ENCODE assay signal across 22 cellular contexts in the genomic region with DNA sequence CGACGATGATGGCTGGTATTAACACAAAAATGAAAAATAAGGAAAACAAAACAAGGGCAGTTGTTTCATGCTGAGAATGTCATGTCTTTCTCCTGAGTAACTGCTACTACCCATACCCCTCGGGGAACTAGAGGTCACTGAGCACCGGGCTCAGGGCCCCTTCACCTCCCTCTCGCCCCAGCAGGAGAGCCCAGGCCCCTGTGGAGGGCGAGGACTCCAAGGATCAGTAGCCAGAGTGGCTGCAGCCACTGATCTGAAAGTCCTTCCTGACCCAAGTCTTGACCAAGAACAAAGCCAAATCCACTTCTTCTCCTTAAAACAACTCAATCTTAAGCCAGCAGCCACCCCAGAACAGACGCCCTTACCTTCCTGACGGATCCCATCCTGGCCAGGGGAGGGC. TPM values are rescaled to one million over a fixed set of nuclear protein-coding genes. Genes with fewer than 3 reads are reported as not detected.
"Had no signal": no experiment of that assay in that cellular context is flagged by ENCODE, and none has a peak within 500 bp of the region (broad histone marks: within the 10 kb centered on the region; RNA-seq: fewer than 3 reads in every experiment).

No MANE protein-coding gene starts in this region.

- H3K27me3 Mint-ChIP-seq: dendritic cell treated with granulocyte-macrophage colony-stimulating factor and Interleukin-4, amounts not matched to agents 40 ng/mL and 50 ng/mL, for 4 days had no signal

- H3K27me3 ChIP-seq: esophagus squamous epithelium, gastrocnemius medialis, heart right ventricle, left lung had no signal

- H3K4me3 ChIP-seq: esophagus squamous epithelium, gastrocnemius medialis, heart right ventricle, left lung, lower lobe of right lung had no signal

- DNase-seq: cortex of kidney; effector CD4-positive, alpha-beta T cell; effector memory CD4-positive, alpha-beta T cell; erythroblast; esophagus squamous epithelium; foreskin fibroblast; foreskin melanocyte; gastrocnemius medialis; glutamatergic neuron; heart right ventricle; hippocampal formation; left colon; left lung; left ventricle myocardium superior; lower lobe of right lung; mesenchymal stem cell; midbrain had no signal

- H3K27ac ChIP-seq: epithelial cell of prostate, esophagus squamous epithelium, gastrocnemius medialis, heart right ventricle, left lung, lower lobe of right lung had no signal

- H3K27ac Mint-ChIP-seq: dendritic cell treated with granulocyte-macrophage colony-stimulating factor and Interleukin-4, amounts not matched to agents 40 ng/mL and 50 ng/mL, for 4 days had no signal

- ATAC-seq: esophagus mucosa, gastrocnemius medialis, left colon, left lung, left ventricle myocardium superior, lower lobe of right lung had no signal

- H3K4me3 Mint-ChIP-seq: dendritic cell treated with granulocyte-macrophage colony-stimulating factor and Interleukin-4, amounts not matched to agents 40 ng/mL and 50 ng/mL, for 4 days had no signal

RNA-seq across cellular contexts. Expression of gene ST8SIA5, which starts 25.5 kb away (rescaled TPM):
- total RNA-seq: esophagus mucosa, esophagus squamous epithelium, lower leg skin, lower lobe of right lung, lung microvascular endothelial cell had no signal
